In the genomic region with DNA sequence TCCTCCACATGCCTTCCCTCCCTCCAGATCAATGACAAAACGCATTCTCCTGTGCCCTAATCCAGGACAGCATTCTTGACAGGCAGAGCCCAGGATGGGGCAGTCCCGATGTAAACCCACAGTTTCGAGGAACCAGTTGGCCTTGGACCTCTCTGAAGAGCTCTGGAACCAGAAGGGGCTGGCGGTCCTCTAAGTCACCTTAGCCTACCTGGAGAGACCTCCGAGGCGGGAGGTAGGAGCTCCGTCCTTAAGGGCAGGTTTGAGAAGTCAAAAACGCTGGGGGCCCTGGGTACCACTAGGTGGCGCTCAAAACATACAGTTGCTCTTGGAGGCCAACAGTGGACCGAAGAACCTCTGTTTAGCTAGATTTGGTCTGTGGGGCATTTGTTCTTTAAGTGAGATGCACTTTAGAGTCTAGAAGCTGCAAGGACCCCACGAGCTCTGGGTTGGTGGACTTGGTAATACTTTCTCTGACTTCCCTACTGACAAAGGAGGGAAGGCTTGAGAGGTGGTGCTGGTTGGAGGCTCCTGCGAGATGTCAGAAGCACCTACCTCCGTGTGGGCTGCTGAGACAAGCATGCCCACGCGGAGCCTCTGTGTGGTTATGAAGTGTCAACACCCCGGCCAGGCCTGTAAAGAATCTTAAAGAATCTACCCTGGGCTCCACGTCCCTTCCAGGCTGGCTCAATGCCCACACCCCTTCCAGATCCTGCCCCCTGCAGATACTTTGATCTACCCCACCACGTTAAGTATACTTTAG, we compare ENCODE assay signal across 1 cellular context.
TF ChIP-seq lines count a peak whose summit lies in the region.

No MANE protein-coding gene starts in this region.

TF ChIP-seq in HEK293, 187 proteins besides CTCF, POLR2A, EP300 and RAD21 (continued from another document):
- TF ChIP-seq, protein P1, sequence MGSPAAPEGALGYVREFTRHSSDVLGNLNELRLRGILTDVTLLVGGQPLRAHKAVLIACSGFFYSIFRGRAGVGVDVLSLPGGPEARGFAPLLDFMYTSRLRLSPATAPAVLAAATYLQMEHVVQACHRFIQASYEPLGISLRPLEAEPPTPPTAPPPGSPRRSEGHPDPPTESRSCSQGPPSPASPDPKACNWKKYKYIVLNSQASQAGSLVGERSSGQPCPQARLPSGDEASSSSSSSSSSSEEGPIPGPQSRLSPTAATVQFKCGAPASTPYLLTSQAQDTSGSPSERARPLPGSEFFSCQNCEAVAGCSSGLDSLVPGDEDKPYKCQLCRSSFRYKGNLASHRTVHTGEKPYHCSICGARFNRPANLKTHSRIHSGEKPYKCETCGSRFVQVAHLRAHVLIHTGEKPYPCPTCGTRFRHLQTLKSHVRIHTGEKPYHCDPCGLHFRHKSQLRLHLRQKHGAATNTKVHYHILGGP (tag by site-specific recombination; IDR thresholded peaks at IDR 0.05), result no peak
- TF ChIP-seq ZBTB8A (tag by site-specific recombination; IDR thresholded peaks at IDR 0.05) (no peak), ZNF426 (tag by site-specific recombination; IDR thresholded peaks at IDR 0.05) (no peak), ZNF350 (tag by site-specific recombination; IDR thresholded peaks at IDR 0.05) (no peak), ZNF223 (tag by site-specific recombination; IDR thresholded peaks at IDR 0.05) (no peak), YY1 (tag by site-specific recombination; IDR thresholded peaks at IDR 0.05) (no peak), HOXD13 (CRISPR knock-in tag; IDR thresholded peaks at IDR 0.05; ENCODE audit: borderline replicate concordance) (no peak), ZNF639 (tag by site-specific recombination; IDR thresholded peaks at IDR 0.05) (no peak), ZNF2 (tag by site-specific recombination; IDR thresholded peaks at IDR 0.05) (0 out of 2 replicates have a peak, but pooled peaks have one; percentile 42), ZNF624 (tag by site-specific recombination; IDR thresholded peaks at IDR 0.05) (no peak), ZNF514 (tag by site-specific recombination; IDR thresholded peaks at IDR 0.05) (no peak), ZNF169 (tag by site-specific recombination; IDR thresholded peaks at IDR 0.05) (no peak), SETDB1 (IDR thresholded peaks at IDR 0.05; ENCODE audit: insufficient read length, low read length) (no peak), SCRT1 (tag by site-specific recombination; IDR thresholded peaks at IDR 0.05; ENCODE audit: borderline replicate concordance) (no peak), GFI1B (tag by site-specific recombination; IDR thresholded peaks at IDR 0.05) (no peak), EGR2 (tag by site-specific recombination; IDR thresholded peaks at IDR 0.05; ENCODE audit: low read depth) (peak; percentile 67), ZNF776 (tag by site-specific recombination; IDR thresholded peaks at IDR 0.05; ENCODE audit: borderline replicate concordance) (no peak), ZNF488 (tag by site-specific recombination; IDR thresholded peaks at IDR 0.05) (no peak), HOXA7 (CRISPR knock-in tag; IDR thresholded peaks at IDR 0.05; ENCODE audit: borderline replicate concordance) (no peak), ZNF621 (tag by site-specific recombination; IDR thresholded peaks at IDR 0.05) (no peak)
- TF ChIP-seq, protein P2, sequence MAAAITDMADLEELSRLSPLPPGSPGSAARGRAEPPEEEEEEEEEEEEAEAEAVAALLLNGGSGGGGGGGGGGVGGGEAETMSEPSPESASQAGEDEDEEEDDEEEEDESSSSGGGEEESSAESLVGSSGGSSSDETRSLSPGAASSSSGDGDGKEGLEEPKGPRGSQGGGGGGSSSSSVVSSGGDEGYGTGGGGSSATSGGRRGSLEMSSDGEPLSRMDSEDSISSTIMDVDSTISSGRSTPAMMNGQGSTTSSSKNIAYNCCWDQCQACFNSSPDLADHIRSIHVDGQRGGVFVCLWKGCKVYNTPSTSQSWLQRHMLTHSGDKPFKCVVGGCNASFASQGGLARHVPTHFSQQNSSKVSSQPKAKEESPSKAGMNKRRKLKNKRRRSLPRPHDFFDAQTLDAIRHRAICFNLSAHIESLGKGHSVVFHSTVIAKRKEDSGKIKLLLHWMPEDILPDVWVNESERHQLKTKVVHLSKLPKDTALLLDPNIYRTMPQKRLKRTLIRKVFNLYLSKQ (tag by site-specific recombination; IDR thresholded peaks at IDR 0.05; ENCODE audit: borderline replicate concordance), result no peak
TF ChIP-seq in HEK293: peak in this region for 14.
